39 cellular contexts compared by ENCODE assay signal in genomic region chr2:160139350-160139749, GRCh38.
"Had no signal": no experiment of that assay in that cellular context is flagged by ENCODE, and none has a peak within 500 bp of the region (broad histone marks: within the 10 kb centered on the region; RNA-seq: fewer than 3 reads in every experiment).

No MANE protein-coding gene starts in this region.

- H3K9ac ChIP-seq: SK-N-SH had no signal

- H3K27me3 ChIP-seq: ascending aorta, breast epithelium, MG63, Peyer's patch, SJSA1 had no signal

- DNase-seq: activated B cell treated with CpG ODN at 0.5 μM for 24 hours; activated CD4-positive, alpha-beta memory T cell treated with anti-CD3 and anti-CD28 coated beads for 36 hours; activated CD4-positive, alpha-beta T cell treated with anti-CD3 and anti-CD28 coated beads for 4 hours; activated CD4-positive, alpha-beta T cell treated with anti-CD3 and anti-CD28 coated beads, Interleukin-2, amount 50 U/mL, for 1 hour; activated CD4-positive, CD25-positive, alpha-beta regulatory T cell treated with anti-CD3 and anti-CD28 coated beads, Interleukin-2, amount 50 U/mL, for 72 hours; activated CD8-positive, alpha-beta memory T cell treated with anti-CD3 and anti-CD28 coated beads, Interleukin-2, amount 50 U/mL, for 4 hours; activated effector memory CD4-positive, alpha-beta T cell treated with Interleukin-2 at 50 U/mL for 16 hours; activated naive CD4-positive, alpha-beta T cell; activated naive CD4-positive, alpha-beta T cell treated with anti-CD3 and anti-CD28 coated beads, Interleukin-2, amount 50 U/mL, for 16 hours; activated naive CD8-positive, alpha-beta T cell treated with anti-CD3 and anti-CD28 coated beads, Interleukin-2, amount 10 ng/mL, durations not matched to agents 7 days and 5 days; activated T-cell treated with anti-CD3 and anti-CD28 coated beads for 4 hours; activated T-cell treated with anti-CD3 and anti-CD28 coated beads, Interleukin-2, amount 50 U/mL, for 4 hours; amygdala; Kasumi-1; KG1; MG63; NCI-H1048; NCI-H1105 treated with DMSO at 0.1 percent for 48 hours; NCI-H1436; NCI-H1694; NCI-H1930; NCI-H2081 treated with DMSO at 0.1 percent for 48 hours; NCI-H226; NCI-H446 treated with DMSO at 0.1 percent for 48 hours; NCI-H524; NCI-H69; NCI-H82; PC-3; Peyer's patch; RPMI8226; SHP77 treated with DMSO at 0.1 percent for 48 hours; SK-N-SH; T-helper 1 cell; T-helper 2 cell; T-helper 9 cell had no signal

- H3K9me3 ChIP-seq: ascending aorta, breast epithelium, MG63, Peyer's patch, SJSA1, SK-N-SH had no signal

- H3K36me3 ChIP-seq: ascending aorta, breast epithelium, MG63, SJSA1 had no signal

- H3K4me1 ChIP-seq: ascending aorta, breast epithelium had no signal

- H3K27ac ChIP-seq: breast epithelium, VCaP had no signal

- H3K4me3 ChIP-seq: ascending aorta, breast epithelium, MG63, Peyer's patch, SJSA1 had no signal

- ATAC-seq: activated T-cell treated with anti-CD3 and anti-CD28 coated beads, Interleukin-2, amount 50 U/mL, for 4 hours; PC-3 had no signal
